Comparison of ENCODE assay signal across 8 cellular contexts in the genomic region with DNA sequence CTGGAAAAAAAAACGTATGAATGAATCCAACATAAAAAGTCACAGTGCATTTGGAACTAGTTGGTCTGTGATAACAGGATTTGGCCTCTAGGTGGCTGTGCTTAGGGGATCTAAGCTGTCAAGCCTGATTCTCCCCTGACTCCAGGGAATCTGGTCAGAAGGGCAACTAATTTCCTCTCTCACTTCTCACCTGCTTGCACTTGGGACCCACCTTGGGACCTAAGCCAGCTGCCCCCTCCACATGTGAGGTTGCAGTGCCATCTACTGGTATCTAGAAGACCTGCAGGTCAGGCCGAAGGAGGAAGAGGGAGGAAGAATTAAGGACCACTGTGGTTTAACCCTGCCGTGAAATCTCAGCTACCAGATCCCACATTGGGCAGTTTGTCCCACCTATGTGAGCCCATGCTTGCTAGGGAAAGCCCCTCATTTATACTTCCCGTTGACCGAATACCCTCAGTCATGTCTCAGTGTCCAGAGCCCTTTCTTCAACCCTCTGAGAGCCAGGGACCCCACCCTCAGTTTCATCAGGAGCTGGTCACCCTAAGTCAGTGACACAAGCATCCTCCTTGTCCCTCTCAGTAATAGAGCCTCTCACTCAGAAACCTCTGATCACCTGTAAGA. TPM values are rescaled to one million over a fixed set of nuclear protein-coding genes. Genes with fewer than 3 reads are reported as not detected.
DNase-seq lines count a peak whose midpoint lies in the region; ATAC-seq, FAIRE-seq and TF ChIP-seq lines count a peak whose summit lies in the region.

No MANE protein-coding gene starts in this region.

- H3K36me3 ChIP-seq in bronchial epithelial cell (ENCODE audit: control insufficient read depth, insufficient read depth, low read length) (no peaks in the 10 kb centered on the region), kidney epithelial cell (ENCODE audit: control insufficient read depth, insufficient read depth, low read length) (no peaks in the 10 kb centered on the region)

- FAIRE-seq in bronchial epithelial cell (lab: Jason Lieb, UNC) = no peak

- peak; percentile 96 for TF ChIP-seq CTCF in WI38 (IDR thresholded peaks at IDR 0.05; ENCODE audit: low read depth, low read length)
- peak; percentile 91 for TF ChIP-seq CTCF in bronchial epithelial cell (IDR thresholded peaks at IDR 0.05; ENCODE audit: insufficient read depth, low read length, severe bottlenecking)
- peak; percentile 94 for TF ChIP-seq CTCF in kidney epithelial cell (IDR thresholded peaks at IDR 0.05; ENCODE audit: insufficient read depth, low read length, poor library complexity, severe bottlenecking)

- no peak overlapping the region for H3K4me3 ChIP-seq in WI38 (ENCODE audit: low read depth, low read length)
- no peak overlapping the region for H3K4me3 ChIP-seq in bronchial epithelial cell (ENCODE audit: low read depth, low read length)
- no peak overlapping the region for H3K4me3 ChIP-seq in kidney epithelial cell (ENCODE audit: low read depth, low read length)

- no peaks in the 10 kb centered on the region for H3K27me3 ChIP-seq in bronchial epithelial cell (ENCODE audit: control insufficient read depth, insufficient read depth, low read length)
- H3K27me3 ChIP-seq in kidney epithelial cell (ENCODE audit: control insufficient read depth, insufficient read depth, low read length) = no peaks in the 10 kb centered on the region

- DNase-seq in A172 (ENCODE audit: low spot score) (peak; percentile 62), NCI-H2081 treated with DMSO at 0.1 percent for 48 hours (lab: John Stamatoyannopoulos, UW) (peak; percentile 63), bronchial epithelial cell (ENCODE audit: low read depth) (peak; percentile 74), kidney epithelial cell (ENCODE audit: low read depth) (peak; percentile 44)
- DNase-seq in stimulated activated CD4-positive, alpha-beta T cell treated with anti-CD3 and anti-CD28 coated beads, Interleukin-4, amount 100 ng/mL, for 48 hours (ENCODE audit: low read depth in 2 of 2) = peak; percentile 33 to 51

- peak; percentile 80 for ATAC-seq in GM18502 (IDR thresholded peaks at IDR 0.05; ENCODE audit: poor library complexity, unreplicated experiment)
- ATAC-seq in HG02938 (IDR thresholded peaks at IDR 0.05; ENCODE audit: unreplicated experiment) = peak; percentile 82

RNA-seq across cellular contexts. Expression of gene CAVIN3, which starts 33.2 kb away (rescaled TPM):
- total RNA-seq in A172 (2014; rRNA removed; shearing (Covaris generic)) = not detected in 2 replicates
- total RNA-seq in bronchial epithelial cell (35.0 and 41.6 TPM in 2 replicates), kidney epithelial cell (93.7 and 119 TPM in 2 replicates)

RNA-seq across cellular contexts. Expression of gene SMPD1, which starts 36.8 kb away (rescaled TPM):
- total RNA-seq in A172 (2014; rRNA removed; shearing (Covaris generic)) = 140 and 147 TPM in 2 replicates
- total RNA-seq in bronchial epithelial cell (1.1 and 3.2 TPM in 2 replicates), kidney epithelial cell (25.7 and 28.4 TPM in 2 replicates)

Comparison
In these comparisons a context has a peak if more than half of its experiments do, and no peak if none do; other contexts are left out.
1. RNA of gene CAVIN3, which starts 33.2 kb away (total RNA-seq): 93.7 to 119 TPM in kidney epithelial cell and 35.0 to 41.6 TPM in bronchial epithelial cell; not detected in A172; every median in the first group is over 10 times any median in the second.
2. Peak in every context shown above with its lines, with median percentiles within 50 percentile points of each other: DNase-seq and CTCF ChIP-seq.